Comparison of ENCODE assay signal across 26 cellular contexts in the genomic region with DNA sequence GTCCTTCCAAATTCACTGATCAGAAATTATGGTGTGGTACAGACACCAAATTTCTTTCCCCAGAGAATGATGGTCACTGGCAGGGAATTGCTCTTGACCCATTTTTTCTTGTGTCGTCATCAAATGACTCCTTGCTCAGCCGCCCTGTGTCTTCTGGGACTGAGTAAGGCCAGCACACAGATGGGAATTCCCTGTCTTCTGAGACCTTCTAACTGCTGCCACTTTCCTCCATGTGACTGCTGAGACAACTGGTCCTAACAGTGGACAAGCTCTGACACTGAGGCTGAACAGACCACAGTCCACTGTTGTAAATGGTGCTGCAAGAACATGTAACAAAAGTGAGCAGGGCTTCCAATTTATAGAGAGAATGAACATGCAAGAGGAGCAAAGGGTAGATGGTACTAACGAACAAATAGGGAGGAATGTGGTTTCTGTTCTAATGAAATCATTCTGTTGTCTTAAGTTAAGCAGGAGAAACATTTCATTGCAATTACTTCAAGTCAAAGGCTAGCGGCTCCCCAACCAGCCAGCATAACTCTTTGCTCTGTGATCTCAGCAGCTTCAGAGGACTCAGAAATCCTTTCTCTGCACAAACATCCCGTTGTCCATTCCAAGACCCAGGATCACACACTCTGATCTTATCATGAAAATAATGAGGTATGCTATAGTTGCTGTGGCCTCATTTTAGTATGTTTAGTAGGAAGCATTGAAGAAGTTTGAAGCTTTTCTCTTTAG.
"Had no signal": no experiment of that assay in that cellular context is flagged by ENCODE, and none has a peak within 500 bp of the region (broad histone marks: within the 10 kb centered on the region; RNA-seq: fewer than 3 reads in every experiment).

No MANE protein-coding gene starts in this region.

- H3K4me1 ChIP-seq: prostate gland, sigmoid colon had no signal

- ATAC-seq: left colon; naive thymus-derived CD4-positive, alpha-beta T cell; pancreas; stimulated activated memory B cell treated with anti-CD40 and anti-IgM and Interleukin-4, amounts not matched to agents 10 μg/mL and 1 μg/mL and 100 μg/mL, for 72 hours; stimulated activated naive CD8-positive, alpha-beta T cell treated with anti-CD3 and anti-CD28 coated beads, Interleukin-15, amount 100 ng/mL, for 72 hours; WTC11 had no signal

- H3K4me3 ChIP-seq: breast epithelium, pancreas, prostate gland, sigmoid colon, upper lobe of left lung had no signal

- H3K9me3 ChIP-seq: breast epithelium, pancreas, prostate gland, sigmoid colon, upper lobe of left lung had no signal

- H3K27me3 ChIP-seq: breast epithelium, pancreas, sigmoid colon, upper lobe of left lung had no signal

- H3K36me3 ChIP-seq: breast epithelium, pancreas, prostate gland, sigmoid colon, upper lobe of left lung had no signal

- DNase-seq: activated CD4-positive, alpha-beta memory T cell treated with anti-CD3 and anti-CD28 coated beads, Interleukin-2, amount 10 ng/mL, durations not matched to agents 7 days and 5 days; activated CD4-positive, alpha-beta T cell treated with anti-CD3 and anti-CD28 coated beads for 1 hour; activated CD4-positive, alpha-beta T cell treated with anti-CD3 and anti-CD28 coated beads, Interleukin-2, amount 10 ng/mL, durations not matched to agents 7 days and 5 days; activated CD8-positive, alpha-beta memory T cell treated with anti-CD3 and anti-CD28 coated beads, Interleukin-2, amount 50 U/mL, for 48 hours; activated gamma-delta T cell treated with Interleukin-2 at 50 U/mL for 16 hours; activated naive CD4-positive, alpha-beta T cell treated with anti-CD3 and anti-CD28 coated beads, Interleukin-2, amount 50 U/mL, for 16 hours; activated T-cell treated with anti-CD3 and anti-CD28 coated beads, Interleukin-2, amount 50 U/mL, for 24 hours; effector CD8-positive, alpha-beta T cell; hippocampal formation; kidney; left colon; midbrain; naive thymus-derived CD4-positive, alpha-beta T cell; pancreas; retina; sigmoid colon; small intestine; stimulated activated CD4-positive, alpha-beta T cell treated with anti-CD3 and anti-CD28 coated beads, Interleukin-4, amount 100 ng/mL, for 24 hours; stimulated activated naive CD8-positive, alpha-beta T cell treated with anti-CD3 and anti-CD28 coated beads, Interleukin-15, amount 100 ng/mL, for 72 hours; substantia nigra; T-helper 9 cell; upper lobe of left lung had no signal
